Comparison of ENCODE assay signal across 8 cellular contexts in genomic region chr10:79331709-79332108, GRCh38. TPM values are rescaled to one million over a fixed set of nuclear protein-coding genes. Genes with fewer than 3 reads are reported as not detected.
DNase-seq lines count a peak whose midpoint lies in the region; ATAC-seq and TF ChIP-seq lines count a peak whose summit lies in the region.

No MANE protein-coding gene starts in this region.

- H3K9me3 Mint-ChIP-seq in activated CD8-positive, alpha-beta T cell treated with anti-CD3 and anti-CD28 coated beads, Interleukin-2, amount 10 ng/mL, durations not matched to agents 7 days and 5 days (ENCODE audit: insufficient read depth): no peaks in the 10 kb centered on the region

- peak; percentile 92 for ATAC-seq in GM19463 (IDR thresholded peaks at IDR 0.05; ENCODE audit: unreplicated experiment)
- ATAC-seq in activated CD8-positive, alpha-beta T cell treated with anti-CD3 and anti-CD28 coated beads, Interleukin-2, amount 10 ng/mL, durations not matched to agents 7 days and 5 days: peak; percentile 75

- DNase-seq in BJ (ENCODE audit: low read depth) (peak; percentile 65), HT1080 (ENCODE audit: low read depth) (peak; percentile 83), germinal center (ENCODE audit: low spot score) (peak; percentile 49), NCI-H1048 (lab: John Stamatoyannopoulos, UW) (no peak), C1 segment of cervical spinal cord (lab: John Stamatoyannopoulos, UW) (no peak)
- DNase-seq in activated CD8-positive, alpha-beta T cell treated with anti-CD3 and anti-CD28 coated beads, Interleukin-2, amount 10 ng/mL, durations not matched to agents 7 days and 5 days: peak; percentile 60
- peak; percentile 73 for DNase-seq in stimulated activated CD8-positive, alpha-beta memory T cell treated with anti-CD3 and anti-CD28 coated beads, Interleukin-12 subunit alpha, Interleukin-12 subunit beta, amount 100 ng/mL, for 24 hours (ENCODE audit: extremely low read depth)

- no peaks in the 10 kb centered on the region for H3K27me3 ChIP-seq in BJ (ENCODE audit: control insufficient read depth, insufficient read depth, low read length)

- POLR2A ChIA-PET in BJ (lab: Charles Lee): no interaction called here
- POLR2A ChIA-PET in activated CD8-positive, alpha-beta T cell treated with anti-CD3 and anti-CD28 coated beads, Interleukin-2, amount 10 ng/mL, durations not matched to agents 7 days and 5 days (lab: Charles Lee): interaction anchor here (0.8 to 4.4 kb wide), 6 partner anchors 8 to 113 kb away, joined by 3 to 21 read pairs (median 6); partner anchors contain the start of gene PPIF

- TF ChIP-seq CTCF in BJ (IDR thresholded peaks at IDR 0.05; ENCODE audit: insufficient read depth, low read depth, low read length): no peak

- peaks cover 16% of the 10 kb centered on the region for H3K4me1 Mint-ChIP-seq in activated CD8-positive, alpha-beta T cell treated with anti-CD3 and anti-CD28 coated beads, Interleukin-2, amount 10 ng/mL, durations not matched to agents 7 days and 5 days (ENCODE audit: low read depth)

- CTCF ChIA-PET in BJ (lab: Yijun Ruan, JAX): interaction anchor here (1.0 to 1.3 kb wide), 2 partner anchors 13 to 14 kb away, joined by 3 read pairs; no protein-coding TSS in a partner anchor
- CTCF ChIA-PET in activated CD8-positive, alpha-beta T cell treated with anti-CD3 and anti-CD28 coated beads, Interleukin-2, amount 10 ng/mL, durations not matched to agents 7 days and 5 days (lab: Charles Lee): interaction anchor here (1.2 to 9.0 kb wide), 5 partner anchors 8 to 17 kb away, joined by 3 to 73 read pairs (median 7); partner anchors contain the start of gene PPIF

- H3K27ac Mint-ChIP-seq in activated CD8-positive, alpha-beta T cell treated with anti-CD3 and anti-CD28 coated beads, Interleukin-2, amount 10 ng/mL, durations not matched to agents 7 days and 5 days: peak overlapping the region; percentile 47

- no peak overlapping the region for H3K4me3 ChIP-seq in BJ (ENCODE audit: low read depth, low read length)

- no peaks in the 10 kb centered on the region for H3K36me3 ChIP-seq in BJ (ENCODE audit: control insufficient read depth, insufficient read depth, low read length)

- peaks cover 2% of the 10 kb centered on the region for H3K36me3 Mint-ChIP-seq in activated CD8-positive, alpha-beta T cell treated with anti-CD3 and anti-CD28 coated beads, Interleukin-2, amount 10 ng/mL, durations not matched to agents 7 days and 5 days (ENCODE audit: low read depth)

- no peaks in the 10 kb centered on the region for H3K27me3 Mint-ChIP-seq in activated CD8-positive, alpha-beta T cell treated with anti-CD3 and anti-CD28 coated beads, Interleukin-2, amount 10 ng/mL, durations not matched to agents 7 days and 5 days (ENCODE audit: low read depth)

- H3K4me3 Mint-ChIP-seq in activated CD8-positive, alpha-beta T cell treated with anti-CD3 and anti-CD28 coated beads, Interleukin-2, amount 10 ng/mL, durations not matched to agents 7 days and 5 days: no peak overlapping the region

RNA-seq across cellular contexts. Expression of gene PPIF, which starts 15.6 kb away (rescaled TPM):
- polyA plus RNA-seq in BJ (2011; rRNA removed): 43.4 and 73.9 TPM in 2 replicates
- 59.0 and 65.9 TPM in 2 replicates for polyA minus RNA-seq in BJ (2011; rRNA and poly(A)+ RNA removed)
- 65.0 and 86.7 TPM in 2 replicates for total RNA-seq in HT1080 (2014; rRNA removed; shearing (Covaris generic))
- 110 and 112 TPM in 2 replicates for polyA plus RNA-seq in HT1080 (2015; cell fraction: cytosol; rRNA removed)
- polyA plus RNA-seq in HT1080 (2015; cell fraction: nucleus; rRNA removed): 81.6 and 86.9 TPM in 2 replicates
- total RNA-seq in activated CD8-positive, alpha-beta T cell treated with anti-CD3 and anti-CD28 coated beads, Interleukin-2, amount 10 ng/mL, durations not matched to agents 7 days and 5 days: 10 to 100 TPM; 74.7 to 77.7 TPM

Comparison
In these comparisons a context has a peak if more than half of its experiments do, and no peak if none do; other contexts are left out.
1. DNase-seq: peak in BJ (single experiment), HT1080 (single experiment), activated CD8-positive, alpha-beta T cell treated with anti-CD3 and anti-CD28 coated beads, Interleukin-2, amount 10 ng/mL, durations not matched to agents 7 days and 5 days (single experiment), germinal center (single experiment) and stimulated activated CD8-positive, alpha-beta memory T cell treated with anti-CD3 and anti-CD28 coated beads, Interleukin-12 subunit alpha, Interleukin-12 subunit beta, amount 100 ng/mL, for 24 hours (single experiment); none in NCI-H1048 (single experiment) and C1 segment of cervical spinal cord (0 of 14).